Comparison of ENCODE assay signal across 14 cellular contexts in the genomic region with DNA sequence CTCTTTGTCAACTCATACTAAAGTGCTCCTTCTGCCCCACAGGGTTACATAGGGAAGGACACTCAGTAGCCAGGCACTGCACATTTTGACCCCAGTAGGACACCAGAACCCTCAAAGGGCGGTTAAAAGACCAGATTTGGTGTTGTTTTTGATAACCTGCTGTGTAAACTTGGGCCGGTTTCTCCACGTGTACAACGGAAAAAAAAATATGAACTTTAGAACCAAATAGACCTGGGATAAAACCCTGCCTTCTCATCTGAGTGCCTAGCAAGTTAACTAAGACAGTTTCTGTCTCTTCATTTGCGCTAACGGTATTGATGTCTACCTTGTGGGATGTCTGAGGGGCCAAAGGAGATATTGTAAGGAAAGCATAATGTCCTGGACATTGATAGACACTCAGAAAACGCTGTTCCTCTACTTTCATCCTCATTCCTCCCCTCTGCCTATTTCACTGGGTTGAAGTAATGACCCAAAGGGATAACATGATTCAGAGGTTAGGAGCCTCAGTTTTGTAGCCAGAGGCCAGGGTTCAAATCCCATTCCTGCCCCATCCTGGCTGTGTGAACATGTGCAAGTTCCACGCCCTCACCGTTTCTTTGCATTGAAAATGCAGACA.
"Had no signal": no experiment of that assay in that cellular context is flagged by ENCODE, and none has a peak within 500 bp of the region (broad histone marks: within the 10 kb centered on the region; RNA-seq: fewer than 3 reads in every experiment).

No MANE protein-coding gene starts in this region.

- H3K4me3 Mint-ChIP-seq: activated CD4-positive, alpha-beta memory T cell treated with anti-CD3 and anti-CD28 coated beads, Interleukin-2, amount 10 ng/mL, durations not matched to agents 7 days and 5 days; dendritic cell treated with granulocyte-macrophage colony-stimulating factor and Interleukin-4, amounts not matched to agents 40 ng/mL and 50 ng/mL, for 4 days; stimulated activated naive CD8-positive, alpha-beta T cell treated with anti-CD3 and anti-CD28 coated beads, Interleukin-15, Interleukin-2, amounts not matched to agents 100 ng/mL and 50 ng/mL, for 24 hours had no signal

- H3K4me3 ChIP-seq: body of pancreas, upper lobe of left lung had no signal

- H3K27me3 ChIP-seq: body of pancreas, upper lobe of left lung had no signal

- DNase-seq: activated CD4-positive, alpha-beta memory T cell treated with anti-CD3 and anti-CD28 coated beads, Interleukin-2, amount 10 ng/mL, durations not matched to agents 7 days and 5 days; activated naive CD4-positive, alpha-beta T cell; activated T-cell treated with anti-CD3 and anti-CD28 coated beads, Interleukin-2, amount 50 U/mL, for 48 hours; body of pancreas; central memory CD4-positive, alpha-beta T cell; erythroblast; hippocampal formation; stimulated activated CD4-positive, alpha-beta T cell treated with anti-CD3 and anti-CD28 coated beads, Interleukin-15, amount 100 ng/mL, for 24 hours; stimulated activated CD4-positive, alpha-beta T cell treated with anti-CD3 and anti-CD28 coated beads, Interleukin-4, amount 100 ng/mL, for 24 hours; T-helper 9 cell; upper lobe of left lung had no signal

- H3K9ac ChIP-seq: parathyroid adenoma had no signal

- H3K27me3 Mint-ChIP-seq: activated CD4-positive, alpha-beta memory T cell treated with anti-CD3 and anti-CD28 coated beads, Interleukin-2, amount 10 ng/mL, durations not matched to agents 7 days and 5 days; dendritic cell treated with granulocyte-macrophage colony-stimulating factor and Interleukin-4, amounts not matched to agents 40 ng/mL and 50 ng/mL, for 4 days; stimulated activated naive CD8-positive, alpha-beta T cell treated with anti-CD3 and anti-CD28 coated beads, Interleukin-15, Interleukin-2, amounts not matched to agents 100 ng/mL and 50 ng/mL, for 24 hours had no signal

- H3K27ac Mint-ChIP-seq: dendritic cell treated with granulocyte-macrophage colony-stimulating factor and Interleukin-4, amounts not matched to agents 40 ng/mL and 50 ng/mL, for 4 days; stimulated activated naive CD8-positive, alpha-beta T cell treated with anti-CD3 and anti-CD28 coated beads, Interleukin-15, Interleukin-2, amounts not matched to agents 100 ng/mL and 50 ng/mL, for 24 hours had no signal

- H3K9me3 ChIP-seq: body of pancreas, upper lobe of left lung had no signal

- ATAC-seq: body of pancreas had no signal

- H3K36me3 ChIP-seq: upper lobe of left lung had no signal

- H3K27ac ChIP-seq: body of pancreas, parathyroid adenoma, upper lobe of left lung had no signal

- H3K4me1 ChIP-seq: parathyroid adenoma had no signal

- H3K9me3 Mint-ChIP-seq: dendritic cell treated with granulocyte-macrophage colony-stimulating factor and Interleukin-4, amounts not matched to agents 40 ng/mL and 50 ng/mL, for 4 days; stimulated activated naive CD8-positive, alpha-beta T cell treated with anti-CD3 and anti-CD28 coated beads, Interleukin-15, Interleukin-2, amounts not matched to agents 100 ng/mL and 50 ng/mL, for 24 hours had no signal
